ENCODE assay signal across 15 cellular contexts in the genomic region with DNA sequence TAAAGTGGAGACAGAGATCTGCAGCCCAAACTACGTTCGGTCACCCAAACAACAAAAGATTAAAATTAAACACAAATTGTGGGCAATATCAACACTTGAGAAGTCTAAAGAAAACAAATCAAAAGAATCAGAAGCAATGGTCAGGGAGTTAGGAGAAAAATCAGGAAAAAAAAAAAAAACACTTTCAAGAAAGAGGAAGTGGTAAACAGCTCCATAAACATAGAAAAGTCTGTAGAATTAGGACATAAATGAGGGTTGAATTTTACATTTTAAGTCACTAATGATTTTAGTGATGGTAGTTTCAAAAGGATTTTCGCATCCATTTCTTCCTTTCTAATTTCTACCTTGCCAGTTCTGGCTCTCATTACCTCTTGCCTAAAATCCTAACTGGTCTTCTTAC. TPM values are rescaled to one million over a fixed set of nuclear protein-coding genes. Genes with fewer than 3 reads are reported as not detected.
A peak's percentile ranks its signal among the peaks of the same experiment; 100 is the strongest.
DNase-seq lines count a peak whose midpoint lies in the region; ATAC-seq, FAIRE-seq and TF ChIP-seq lines count a peak whose summit lies in the region.
"Had no signal": no experiment of that assay in that cellular context is flagged by ENCODE, and none has a peak within 500 bp of the region (broad histone marks: within the 10 kb centered on the region; RNA-seq: fewer than 3 reads in every experiment).

No MANE protein-coding gene starts in this region.

- no peaks in the 10 kb centered on the region for H3K9me3 Mint-ChIP-seq in activated CD8-positive, alpha-beta memory T cell treated with anti-CD3 and anti-CD28 coated beads, Interleukin-2, amount 10 ng/mL, durations not matched to agents 7 days and 5 days (ENCODE audit: low read depth)
- no peaks in the 10 kb centered on the region for H3K9me3 Mint-ChIP-seq in activated CD4-positive, alpha-beta memory T cell treated with anti-CD3 and anti-CD28 coated beads for 36 hours
- no peaks in the 10 kb centered on the region for H3K9me3 Mint-ChIP-seq in nephron progenitor cell

- no peaks in the 10 kb centered on the region for H3K27me3 Mint-ChIP-seq in activated CD8-positive, alpha-beta memory T cell treated with anti-CD3 and anti-CD28 coated beads, Interleukin-2, amount 10 ng/mL, durations not matched to agents 7 days and 5 days
- H3K27me3 Mint-ChIP-seq in activated CD4-positive, alpha-beta memory T cell treated with anti-CD3 and anti-CD28 coated beads for 36 hours: no peaks in the 10 kb centered on the region
- H3K27me3 Mint-ChIP-seq in nephron progenitor cell (ENCODE audit: low read depth, poor library complexity): no peaks in the 10 kb centered on the region

- RAD21 ChIA-PET in HCT116 (lab: Charles Lee; ENCODE audit: low non-redundant PET in 1 of 2, low total read pairs in 2 of 2, uncharacterized antibody in 2 of 2, unreplicated experiment in 2 of 2): no interaction called here

- peaks cover 53% of the 10 kb centered on the region for H3K36me3 Mint-ChIP-seq in activated CD8-positive, alpha-beta memory T cell treated with anti-CD3 and anti-CD28 coated beads, Interleukin-2, amount 10 ng/mL, durations not matched to agents 7 days and 5 days
- peaks cover 52% of the 10 kb centered on the region for H3K36me3 Mint-ChIP-seq in activated CD4-positive, alpha-beta memory T cell treated with anti-CD3 and anti-CD28 coated beads for 36 hours
- peaks cover 69% of the 10 kb centered on the region for H3K36me3 Mint-ChIP-seq in nephron progenitor cell (ENCODE audit: low read depth)

- POLR2A ChIA-PET in HCT116 (lab: Charles Lee) (no interaction called here), HepG2 (lab: Yijun Ruan, JAX) (no interaction called here)
- POLR2A ChIA-PET in activated CD4-positive, alpha-beta memory T cell treated with anti-CD3 and anti-CD28 coated beads for 36 hours (lab: Charles Lee): interaction anchor here (1.1 to 2.2 kb wide), 2 partner anchors 8 kb away, joined by 3 to 15 read pairs; no protein-coding TSS in a partner anchor

- no peak overlapping the region for H3K27ac ChIP-seq in HCT116 (ENCODE audit: low read depth, low read length)
- no peak overlapping the region for H3K27ac ChIP-seq in HepG2 (ENCODE audit: extremely low read length, insufficient read depth, low read length)
- H3K27ac ChIP-seq: SK-N-MC had no signal

- H3K27ac Mint-ChIP-seq in activated CD8-positive, alpha-beta memory T cell treated with anti-CD3 and anti-CD28 coated beads, Interleukin-2, amount 10 ng/mL, durations not matched to agents 7 days and 5 days: peak overlapping the region; percentile 48
- peak overlapping the region; percentile 79 for H3K27ac Mint-ChIP-seq in activated CD4-positive, alpha-beta memory T cell treated with anti-CD3 and anti-CD28 coated beads for 36 hours
- peak overlapping the region; percentile 52 for H3K27ac Mint-ChIP-seq in nephron progenitor cell

- in situ Hi-C loops in HepG2 (cut with HindIII; ENCODE audit: extremely low pct_ligation_motif_present, low pct_unique_long_range_greater_than_20kb): no loop called here

- TF ChIP-seq RAD21 in HCT116 (IDR thresholded peaks at IDR 0.05; ENCODE audit: low read depth) (no peak), HepG2 (CRISPR knock-in tag; IDR thresholded peaks at IDR 0.05) (no peak)

- H3K9me2 ChIP-seq in HCT116 (ENCODE audit: insufficient read depth): no peaks in the 10 kb centered on the region

- no peak overlapping the region for H3K4me3 ChIP-seq in HCT116 (replicated peaks in 1 of 2; ENCODE audit: low read depth in 1 of 2, low read length in 2 of 2)
- no peak overlapping the region for H3K4me3 ChIP-seq in HepG2 (replicated peaks in 1 of 3; ENCODE audit: insufficient read depth in 1 of 3, low read depth in 2 of 3, low read length in 3 of 3)
- H3K4me3 ChIP-seq: lung, SK-N-MC had no signal

- no peak for TF ChIP-seq EP300 in HepG2 (IDR thresholded peaks at IDR 0.05; ENCODE audit: low read depth in 2 of 2, low read length in 2 of 2)
- TF ChIP-seq EP300 in HepG2 (CRISPR knock-in tag; IDR thresholded peaks at IDR 0.05; ENCODE audit: borderline replicate concordance): no peak

- H3K4me2 ChIP-seq in HCT116 (ENCODE audit: low read length): no peak overlapping the region
- no peak overlapping the region for H3K4me2 ChIP-seq in HepG2 (ENCODE audit: low read depth, low read length)

- 99% methylated on average over 3 of the region's 3 CpGs for WGBS in HepG2 (ENCODE audit: low lambda C conversion rate)

- H4K20me1 ChIP-seq in HCT116 (ENCODE audit: insufficient read depth) (0 out of 2 replicates have a peak, but pooled peaks cover 6% of the 10 kb centered on the region), HepG2 (ENCODE audit: insufficient read depth, low read length) (peaks cover 3% of the 10 kb centered on the region; the same call in 1 of the 2 replicates)

- TSS peak; percentile 1 for BruUV-seq in HCT116 (replicated peaks; lab: Mats Ljungman, UMichigan)
- no TSS peak for BruUV-seq in HepG2 (replicated peaks; lab: Mats Ljungman, UMichigan)

- H3K4me1 ChIP-seq in HCT116 (ENCODE audit: control insufficient read depth in 1 of 2, insufficient read depth in 2 of 2, low read length in 2 of 2) (no peaks in the 10 kb centered on the region), HepG2 (ENCODE audit: insufficient read depth, low read length) (peaks cover 6% of the 10 kb centered on the region; the same call in 1 of the 2 replicates)

- H3K9me3 ChIP-seq in HCT116 (ENCODE audit: control insufficient read depth in 1 of 2, insufficient read depth in 1 of 2, low read depth in 1 of 2, low read length in 2 of 2) (no peaks in the 10 kb centered on the region), HepG2 (ENCODE audit: low read length) (no peaks in the 10 kb centered on the region)

- DNase-seq in activated CD8-positive, alpha-beta memory T cell treated with anti-CD3 and anti-CD28 coated beads, Interleukin-2, amount 10 ng/mL, durations not matched to agents 7 days and 5 days: no peak
- DNase-seq in activated CD8-positive, alpha-beta memory T cell treated with anti-CD3 and anti-CD28 coated beads, Interleukin-2, amount 50 U/mL, for 4 hours: no peak
- DNase-seq in HCT116 (ENCODE audit: low read depth, low spot score) (no peak), nephron progenitor cell (no peak), HepG2 (ENCODE audit: low spot score) (no peak), AG20443 (ENCODE audit: low spot score) (no peak)
- DNase-seq in activated CD4-positive, alpha-beta memory T cell treated with anti-CD3 and anti-CD28 coated beads for 36 hours: no peak
- DNase-seq: cortex of kidney, DMS53, H7, NCI-H1417 treated with DMSO at 0.1 percent for 48 hours, PC-3 had no signal

- no peaks in the 10 kb centered on the region for H3K27me3 ChIP-seq in HCT116 (ENCODE audit: insufficient read depth, low read length)
- no peaks in the 10 kb centered on the region for H3K27me3 ChIP-seq in HepG2 (ENCODE audit: control insufficient read depth in 1 of 2, insufficient read depth in 2 of 2, low read length in 2 of 2)

- TF ChIP-seq POLR2A in HCT116 (IDR thresholded peaks at IDR 0.05; ENCODE audit: borderline replicate concordance, extremely low read depth, insufficient read depth, insufficient read length) (no peak), HepG2 (IDR thresholded peaks at IDR 0.05; ENCODE audit: insufficient read depth in 1 of 2, low read depth in 2 of 2, low read length in 2 of 2) (no peak)

- no peak overlapping the region for H2AFZ ChIP-seq in HCT116 (ENCODE audit: low read depth, low read length, poor library complexity, severe bottlenecking)
- no peak overlapping the region for H2AFZ ChIP-seq in HepG2 (ENCODE audit: low read length)

- H3K79me2 ChIP-seq in HCT116 (ENCODE audit: insufficient read depth, low read length): peaks cover 98% of the 10 kb centered on the region
- peaks cover 78% of the 10 kb centered on the region for H3K79me2 ChIP-seq in HepG2 (ENCODE audit: insufficient read depth, low read length)

- intact Hi-C loops in HCT116 (cut with micrococcal nuclease) (no loop called here), HepG2 (cut with micrococcal nuclease; ENCODE audit: unreplicated experiment) (no loop called here)
- intact Hi-C loops in activated CD4-positive, alpha-beta memory T cell treated with anti-CD3 and anti-CD28 coated beads for 36 hours (cut with micrococcal nuclease): no loop called here

- H3K9ac ChIP-seq in HCT116 (ENCODE audit: low read length) (no peak overlapping the region), HepG2 (ENCODE audit: insufficient read depth, low read depth, low read length) (no peak overlapping the region)

- CTCF ChIA-PET in activated CD8-positive, alpha-beta memory T cell treated with anti-CD3 and anti-CD28 coated beads, Interleukin-2, amount 10 ng/mL, durations not matched to agents 7 days and 5 days (lab: Charles Lee): interaction anchor here (0.6 to 1.4 kb wide), 5 partner anchors 8 to 788 kb away, joined by 3 to 4 read pairs (median 3); no protein-coding TSS in a partner anchor
- CTCF ChIA-PET in HCT116 (lab: Charles Lee): no interaction called here
- CTCF ChIA-PET in activated CD4-positive, alpha-beta memory T cell treated with anti-CD3 and anti-CD28 coated beads for 36 hours (lab: Charles Lee): interaction anchor here (0.7 to 0.9 kb wide), 2 partner anchors 8 to 328 kb away, joined by 3 read pairs; no protein-coding TSS in a partner anchor
- CTCF ChIA-PET in HepG2 (lab: Yijun Ruan, JAX; ENCODE audit: low intra/inter-chr PET ratio, low total read pairs): no interaction called here

- FAIRE-seq in HepG2 (lab: Jason Lieb, UNC): no peak

- H3K36me3 ChIP-seq in HCT116 (ENCODE audit: control insufficient read depth in 1 of 2, insufficient read depth in 2 of 2, low read length in 2 of 2) (peaks cover 4 to 10% of the 10 kb centered on the region in 2 experiments; a peak in 1 of 4 replicates), HepG2 (replicated peaks in 1 of 2; ENCODE audit: control insufficient read depth in 1 of 2, insufficient read depth in 2 of 2, low read length in 2 of 2) (peaks cover 9 to 36% of the 10 kb centered on the region in 2 experiments)

- no peak for TF ChIP-seq CTCF in HCT116 (IDR thresholded peaks at IDR 0.05 in 2 of 3, conservative IDR thresholded peaks at IDR 0.05 in 1 of 3; ENCODE audit: borderline replicate concordance in 1 of 3, insufficient read depth in 1 of 3, low read depth in 2 of 3, low read length in 2 of 3)
- no peak for TF ChIP-seq CTCF in nephron progenitor cell (IDR thresholded peaks at IDR 0.05)
- TF ChIP-seq CTCF in HepG2 (CRISPR knock-in tag; IDR thresholded peaks at IDR 0.05): no peak

- no peak overlapping the region for H3K4me3 Mint-ChIP-seq in activated CD8-positive, alpha-beta memory T cell treated with anti-CD3 and anti-CD28 coated beads, Interleukin-2, amount 10 ng/mL, durations not matched to agents 7 days and 5 days
- H3K4me3 Mint-ChIP-seq in activated CD4-positive, alpha-beta memory T cell treated with anti-CD3 and anti-CD28 coated beads for 36 hours: no peak overlapping the region
- H3K4me3 Mint-ChIP-seq in nephron progenitor cell: no peak overlapping the region

- no peak for ATAC-seq in activated CD8-positive, alpha-beta memory T cell treated with anti-CD3 and anti-CD28 coated beads, Interleukin-2, amount 10 ng/mL, durations not matched to agents 7 days and 5 days
- ATAC-seq in HCT116: no peak
- ATAC-seq in HepG2: no peak
- ATAC-seq in GM18909 (IDR thresholded peaks at IDR 0.05; ENCODE audit: poor library complexity, unreplicated experiment): no peak
- ATAC-seq: PC-3 had no signal

- peaks cover 34% of the 10 kb centered on the region for H3K4me1 Mint-ChIP-seq in activated CD8-positive, alpha-beta memory T cell treated with anti-CD3 and anti-CD28 coated beads, Interleukin-2, amount 10 ng/mL, durations not matched to agents 7 days and 5 days
- H3K4me1 Mint-ChIP-seq in activated CD4-positive, alpha-beta memory T cell treated with anti-CD3 and anti-CD28 coated beads for 36 hours (ENCODE audit: low read depth): peaks cover 70% of the 10 kb centered on the region
- H3K4me1 Mint-ChIP-seq in nephron progenitor cell: peaks cover 4% of the 10 kb centered on the region

RNA-seq across cellular contexts. Expression of a gene that starts 10.1 kb away (rescaled TPM):
- total RNA-seq in activated CD8-positive, alpha-beta memory T cell treated with anti-CD3 and anti-CD28 coated beads, Interleukin-2, amount 10 ng/mL, durations not matched to agents 7 days and 5 days: 100 to 1,000 TPM in 1 of 2 experiments, 10 to 100 TPM in 1; 93.9 to 111 TPM
- 60.6 TPM for total RNA-seq in HCT116 (2021; ENCODE audit: unreplicated experiment)
- polyA plus RNA-seq in HCT116 (2012): 37.3 and 38.5 TPM in 2 replicates
- total RNA-seq in activated CD4-positive, alpha-beta memory T cell treated with anti-CD3 and anti-CD28 coated beads for 36 hours: 10 to 100 TPM; 91.4 to 92.6 TPM
- total RNA-seq in HepG2 (2016; rRNA removed; fragmentation: Illumina TruSeq; extraction: Trizol): 17.5 and 24.6 TPM in 2 replicates
- 8.6 and 11.6 TPM in 2 replicates for total RNA-seq in HepG2 (2016; cell fraction: cytosol; rRNA removed; fragmentation: Illumina TruSeq; extraction: Trizol; ENCODE audit: low read depth)
- 16.8 and 25.9 TPM in 2 replicates for total RNA-seq in HepG2 (2016; cell fraction: insoluble cytoplasmic fraction; rRNA removed; fragmentation: Illumina TruSeq; extraction: Trizol)
- total RNA-seq in HepG2 (2016; cell fraction: membrane; rRNA removed; fragmentation: Illumina TruSeq; extraction: Trizol): 22.1 and 23.1 TPM in 2 replicates
- total RNA-seq in HepG2 (2016; cell fraction: nucleus; rRNA removed; fragmentation: Illumina TruSeq; extraction: Trizol): 26.1 and 27.7 TPM in 2 replicates
- polyA plus RNA-seq in HepG2 (2011; rRNA removed): 21.8 and 24.6 TPM in 2 replicates
- 7.3 and 15.5 TPM in 2 replicates for polyA plus RNA-seq in HepG2 (2011; cell fraction: cytosol; rRNA removed)
- 19.7 and 20.4 TPM in 2 replicates for polyA plus RNA-seq in HepG2 (2011; cell fraction: nucleus; rRNA removed)
- 22.5 and 23.9 TPM in 2 replicates for polyA plus RNA-seq in HepG2 (2012)
- polyA plus RNA-seq in HepG2 (2016; cell fraction: cytosol; fragmentation: Illumina TruSeq; extraction: Trizol; ENCODE audit: low read depth): 23.7 and 24.5 TPM in 2 replicates
- polyA plus RNA-seq in HepG2 (2016; cell fraction: insoluble cytoplasmic fraction; fragmentation: Illumina TruSeq; extraction: Trizol; ENCODE audit: low read depth): 17.6 and 19.8 TPM in 2 replicates
- 26.8 and 29.2 TPM in 2 replicates for polyA plus RNA-seq in HepG2 (2016; cell fraction: membrane; fragmentation: Illumina TruSeq; extraction: Trizol; ENCODE audit: low read depth)
- polyA plus RNA-seq in HepG2 (2016; cell fraction: nucleus; fragmentation: Illumina TruSeq; extraction: Trizol; ENCODE audit: insufficient read depth, low read depth): 37.0 and 40.9 TPM in 2 replicates
- polyA minus RNA-seq in HepG2 (2011; rRNA and poly(A)+ RNA removed; ENCODE audit: low replicate concordance): 14.3 and 35.2 TPM in 2 replicates
- polyA minus RNA-seq in HepG2 (2011; cell fraction: cytosol; rRNA and poly(A)+ RNA removed): 9.7 and 12.7 TPM in 2 replicates
- 37.2 and 37.9 TPM in 2 replicates for polyA minus RNA-seq in HepG2 (2011; cell fraction: nucleus; rRNA and poly(A)+ RNA removed)

Comparison
In these comparisons a context has a peak if more than half of its experiments do, and no peak if none do; other contexts are left out.
1. CTCF ChIA-PET loops: an anchor here in activated CD8-positive, alpha-beta memory T cell treated with anti-CD3 and anti-CD28 coated beads, Interleukin-2, amount 10 ng/mL, durations not matched to agents 7 days and 5 days (0.6 to 1.4 kb wide) and activated CD4-positive, alpha-beta memory T cell treated with anti-CD3 and anti-CD28 coated beads for 36 hours (0.7 to 0.9 kb wide); none called in HCT116 and HepG2.